Comparison of ENCODE assay signal across 8 cellular contexts in the genomic region with DNA sequence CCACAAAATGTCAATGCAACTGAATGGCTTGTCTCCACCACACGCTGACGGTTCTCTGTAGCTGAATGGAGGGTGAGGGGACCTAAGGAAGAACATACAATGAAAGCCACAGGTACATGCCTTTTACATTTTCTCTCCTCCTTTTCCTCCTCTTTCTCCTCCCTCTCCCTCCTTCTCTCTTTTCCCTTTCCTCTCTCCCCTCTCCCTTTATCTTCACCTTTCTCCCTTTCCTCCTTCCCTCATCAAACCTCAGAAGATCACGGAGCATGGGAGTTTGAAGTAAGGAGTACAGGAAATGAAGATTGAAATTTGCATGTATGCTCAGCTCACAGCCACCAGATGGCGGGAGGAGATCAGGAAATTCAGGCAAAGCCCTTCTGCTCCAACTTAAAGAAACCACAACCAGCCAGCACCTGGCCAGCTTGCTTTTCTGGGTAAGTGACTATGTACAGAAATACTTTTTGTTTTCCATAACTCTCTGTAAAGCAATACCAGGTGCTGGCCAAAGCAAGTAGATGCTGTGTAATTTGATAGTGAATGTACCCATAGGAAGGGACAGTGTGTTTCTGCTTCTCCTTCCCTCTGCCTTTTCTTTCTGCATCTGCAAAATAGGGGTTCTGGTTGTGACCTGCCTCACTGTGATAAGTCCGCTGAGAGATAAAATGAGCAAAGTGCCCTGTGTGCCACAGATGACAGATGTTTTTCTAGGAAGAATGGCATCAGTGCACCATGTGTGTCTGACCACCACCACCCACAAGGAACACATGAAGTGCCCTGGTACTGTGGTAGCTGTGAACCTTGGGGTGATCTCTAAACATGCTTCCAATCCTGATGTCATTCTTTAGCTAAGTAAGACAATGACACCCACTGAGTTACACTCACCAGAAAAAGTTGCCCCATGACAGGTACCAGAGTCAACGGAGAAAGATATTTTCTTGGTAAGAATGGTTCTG. TPM values are rescaled to one million over a fixed set of nuclear protein-coding genes. Genes with fewer than 3 reads are reported as not detected.
DNase-seq lines count a peak whose midpoint lies in the region; ATAC-seq and TF ChIP-seq lines count a peak whose summit lies in the region.

No MANE protein-coding gene starts in this region.

- peak; percentile 60 for DNase-seq in NCI-H460 (ENCODE audit: extremely low read depth, low read depth)
- DNase-seq in activated CD4-positive, alpha-beta T cell treated with anti-CD3 and anti-CD28 coated beads for 24 hours (ENCODE audit: low read depth in 2 of 2): peak; percentile 42 to 46
- DNase-seq in dedifferentiated amniotic fluid mesenchymal stem cell (ENCODE audit: extremely low spot score): peak; percentile 82
- peak; percentile 68 for DNase-seq in lower lobe of right lung
- peak; percentile 26 to 32 for DNase-seq in stimulated activated CD8-positive, alpha-beta memory T cell treated with anti-CD3 and anti-CD28 coated beads, Interleukin-2, amount 100 ng/mL, for 1 hour (ENCODE audit: low read depth in 2 of 2)

- TF ChIP-seq CTCF in lower lobe of right lung (IDR thresholded peaks at IDR 0.05): peak; percentile 91

- H3K4me1 ChIP-seq in ES-I3 (ENCODE audit: insufficient read depth, low read length) (no peaks in the 10 kb centered on the region), lower lobe of right lung (peaks cover 10% of the 10 kb centered on the region)

- no peak overlapping the region for H3K4me3 ChIP-seq in lower lobe of right lung

- no peaks in the 10 kb centered on the region for H3K27me3 ChIP-seq in lower lobe of right lung (ENCODE audit: low read depth)

- ATAC-seq in HG02884 (IDR thresholded peaks at IDR 0.05; ENCODE audit: unreplicated experiment) (peak; percentile 57), lower lobe of right lung (peak; percentile 80 to 94), HG02970 (IDR thresholded peaks at IDR 0.05; ENCODE audit: low FRiP score, unreplicated experiment) (no peak)

- peak overlapping the region; percentile 33; the same call in 1 of the 2 replicates for H3K9ac ChIP-seq in ES-I3 (ENCODE audit: low read depth, low read length)

- H3K27ac ChIP-seq in lower lobe of right lung: no peak overlapping the region

- no peaks in the 10 kb centered on the region for H3K36me3 ChIP-seq in ES-I3 (ENCODE audit: insufficient read depth, low read length)
- H3K36me3 ChIP-seq in lower lobe of right lung: no peaks in the 10 kb centered on the region

- H3K9me3 ChIP-seq in ES-I3 (ENCODE audit: control insufficient read depth, insufficient read depth, low read length): no peaks in the 10 kb centered on the region
- no peaks in the 10 kb centered on the region for H3K9me3 ChIP-seq in lower lobe of right lung

- intact Hi-C loops in lower lobe of right lung (cut with DNase I): loop anchor here (5.0 to 10.0 kb wide), 2 partner anchors 350 to 533 kb away; no protein-coding TSS in a partner anchor

RNA-seq across cellular contexts. Expression of gene FOXO3, which starts 18.6 kb away (rescaled TPM):
- 6.0 and 6.2 TPM in 2 replicates for total RNA-seq in NCI-H460 (2014; rRNA removed; shearing (Covaris generic))
- polyA plus RNA-seq in NCI-H460 (2014; cell fraction: nucleus; rRNA removed): 1.8 and 2.1 TPM in 2 replicates
- total RNA-seq in lower lobe of right lung: 60.1 TPM

Comparison
In these comparisons a context has a peak if more than half of its experiments do, and no peak if none do; other contexts are left out.
1. DNase-seq: peak in every context shown above with its lines; median percentile 82 in dedifferentiated amniotic fluid mesenchymal stem cell; 68 in lower lobe of right lung; 60 in NCI-H460; 44 in activated CD4-positive, alpha-beta T cell treated with anti-CD3 and anti-CD28 coated beads for 24 hours; 29 in stimulated activated CD8-positive, alpha-beta memory T cell treated with anti-CD3 and anti-CD28 coated beads, Interleukin-2, amount 100 ng/mL, for 1 hour.